Comparison of ENCODE assay signal across 29 cellular contexts in genomic region chr3:127404614-127405598, GRCh38.
A peak's percentile ranks its signal among the peaks of the same experiment; 100 is the strongest.
DNase-seq lines count a peak whose midpoint lies in the region; ATAC-seq and TF ChIP-seq lines count a peak whose summit lies in the region.
"Had no signal": no experiment of that assay in that cellular context is flagged by ENCODE, and none has a peak within 500 bp of the region (broad histone marks: within the 10 kb centered on the region; RNA-seq: fewer than 3 reads in every experiment).

No MANE protein-coding gene starts in this region.

- H3K27me3 ChIP-seq in neuronal stem cell (ENCODE audit: control insufficient read depth in 3 of 3, insufficient read depth in 3 of 3, low read depth in 1 of 3, low read length in 3 of 3) (no peaks in the 10 kb centered on the region), upper lobe of right lung (no peaks in the 10 kb centered on the region)

- no peak overlapping the region for H3K23ac ChIP-seq in neuronal stem cell (ENCODE audit: low read depth, low read length, poor library complexity)

- no peaks in the 10 kb centered on the region for H3K4me1 Mint-ChIP-seq in activated CD8-positive, alpha-beta memory T cell treated with anti-CD3 and anti-CD28 coated beads, Interleukin-2, amount 10 ng/mL, durations not matched to agents 7 days and 5 days
- H3K4me1 Mint-ChIP-seq in activated T-helper 1 cell treated with anti-CD3 and anti-CD28 coated beads, Interleukin-12 subunit alpha, Interleukin-12 subunit beta, Interleukin-2, Interleukin-4 antibody, amounts not matched to agents 30 ng/mL and 10 ng/mL and 1 ng/mL, durations not matched to agents 14 hours and 24 hours and 36 hours (ENCODE audit: low read depth): no peaks in the 10 kb centered on the region
- H3K4me1 Mint-ChIP-seq in T-cell: no peaks in the 10 kb centered on the region
- H3K4me1 Mint-ChIP-seq: activated CD4-positive, alpha-beta T cell treated with anti-CD3 and anti-CD28 coated beads, Interleukin-2, amount 10 ng/mL, durations not matched to agents 24 days and 14 days; CD4-positive, CD25-positive, alpha-beta regulatory T cell; naive B cell; stimulated activated memory B cell treated with anti-CD40 and anti-IgM and Interleukin-4, amounts not matched to agents 10 μg/mL and 1 μg/mL and 100 μg/mL, for 72 hours had no signal

- no peak overlapping the region for H3K4me2 ChIP-seq in neuronal stem cell (ENCODE audit: insufficient read depth, low read length, poor library complexity, severe bottlenecking)
- H3K4me2 ChIP-seq: KMS-11 had no signal

- TF ChIP-seq CTCF in coronary artery (IDR thresholded peaks at IDR 0.05) (no peak), upper lobe of right lung (IDR thresholded peaks at IDR 0.05) (no peak)

- H3K36me3 ChIP-seq in neuronal stem cell (replicated peaks in 1 of 2; ENCODE audit: control insufficient read depth in 2 of 2, insufficient read depth in 2 of 2, low read length in 2 of 2) (no peaks in the 10 kb centered on the region), upper lobe of right lung (no peaks in the 10 kb centered on the region)

- peak overlapping the region; percentile 39 for H2AFZ ChIP-seq in neuronal stem cell (ENCODE audit: low read length)

- POLR2A ChIA-PET in T-cell (lab: Charles Lee): no interaction called here

- no peaks in the 10 kb centered on the region for H3K79me1 ChIP-seq in neuronal stem cell (ENCODE audit: low read depth, low read length)

- whole genome bisulfite sequencing in neuronal stem cell (ENCODE audit: extremely low coverage in 2 of 2, insufficient read length in 2 of 2, insufficient replicate concordance in 1 of 2), 2 donors: no CpG with 5 or more reads among the region's 15 CpGs

- no peak overlapping the region for H3K4ac ChIP-seq in neuronal stem cell (ENCODE audit: low read length)

- H3K4me1 ChIP-seq in neuronal stem cell (ENCODE audit: control insufficient read depth in 2 of 2, insufficient read depth in 1 of 2, low read depth in 1 of 2, low read length in 2 of 2) (peaks cover 38 to 55% of the 10 kb centered on the region in 2 donors), upper lobe of right lung (no peaks in the 10 kb centered on the region)

- peaks cover 20% of the 10 kb centered on the region for H3K27me3 Mint-ChIP-seq in activated CD8-positive, alpha-beta memory T cell treated with anti-CD3 and anti-CD28 coated beads, Interleukin-2, amount 10 ng/mL, durations not matched to agents 7 days and 5 days
- H3K27me3 Mint-ChIP-seq in activated T-helper 1 cell treated with anti-CD3 and anti-CD28 coated beads, Interleukin-12 subunit alpha, Interleukin-12 subunit beta, Interleukin-2, Interleukin-4 antibody, amounts not matched to agents 30 ng/mL and 10 ng/mL and 1 ng/mL, durations not matched to agents 14 hours and 24 hours and 36 hours (ENCODE audit: insufficient read depth): peaks cover 4% of the 10 kb centered on the region
- peaks cover 18 to 19% of the 10 kb centered on the region in 2 donors for H3K27me3 Mint-ChIP-seq in T-cell

- CTCF ChIA-PET in activated CD8-positive, alpha-beta memory T cell treated with anti-CD3 and anti-CD28 coated beads, Interleukin-2, amount 10 ng/mL, durations not matched to agents 7 days and 5 days (lab: Charles Lee): no interaction called here
- CTCF ChIA-PET in T-cell (lab: Charles Lee): no interaction called here

- no peak overlapping the region for H2BK120ac ChIP-seq in neuronal stem cell (ENCODE audit: low read depth, low read length)

- H3K14ac ChIP-seq in neuronal stem cell (ENCODE audit: low read length): no peak overlapping the region

- no peak overlapping the region for H2BK15ac ChIP-seq in neuronal stem cell (ENCODE audit: low read length)

- H3K27ac ChIP-seq in coronary artery (no peak overlapping the region), neuronal stem cell (replicated peaks; ENCODE audit: low read length) (no peak overlapping the region), upper lobe of right lung (peak overlapping the region; percentile 17)
- H3K27ac ChIP-seq: KMS-11 had no signal

- H2AK5ac ChIP-seq in neuronal stem cell (ENCODE audit: low read depth, low read length): peak overlapping the region; percentile 56

- DNase-seq in activated CD8-positive, alpha-beta memory T cell treated with anti-CD3 and anti-CD28 coated beads for 24 hours: peak; percentile 49
- DNase-seq in activated CD8-positive, alpha-beta memory T cell treated with anti-CD3 and anti-CD28 coated beads, Interleukin-2, amount 10 ng/mL, durations not matched to agents 7 days and 5 days: no peak
- DNase-seq in coronary artery (ENCODE audit: low spot score) (peak; percentile 57), neuronal stem cell (ENCODE audit: low spot score) (no peak), upper lobe of right lung (peak; percentile 85), T-cell (no peak)
- no peak for DNase-seq in activated T-helper 1 cell treated with anti-CD3 and anti-CD28 coated beads, Interleukin-12 subunit alpha, Interleukin-12 subunit beta, Interleukin-2, Interleukin-4 antibody, amounts not matched to agents 30 ng/mL and 10 ng/mL and 1 ng/mL, durations not matched to agents 14 hours and 24 hours and 36 hours (ENCODE audit: low spot score)
- DNase-seq: activated CD4-positive, alpha-beta T cell treated with anti-CD3 and anti-CD28 coated beads, Interleukin-2, amount 10 ng/mL, durations not matched to agents 24 days and 14 days; activated T-cell treated with anti-CD3 and anti-CD28 coated beads, Interleukin-2, amount 50 U/mL, for 24 hours; CD4-positive, CD25-positive, alpha-beta regulatory T cell; central memory CD4-positive, alpha-beta T cell; EL; left ventricle myocardium superior; midbrain; MM.1S; naive B cell; NCI-H1417 treated with DMSO at 0.1 percent for 48 hours; NCI-H345; NCI-H69; occipital lobe; SIG-M5; substantia nigra; SW 1271; T-helper 9 cell had no signal

- no peak overlapping the region for H3K4me3 ChIP-seq in coronary artery
- H3K4me3 ChIP-seq in neuronal stem cell (ENCODE audit: low read length in 2 of 2): no peak overlapping the region
- H3K4me3 ChIP-seq in upper lobe of right lung: no peak overlapping the region

- H2BK12ac ChIP-seq in neuronal stem cell (ENCODE audit: low read length): no peak overlapping the region

- H3K4me3 Mint-ChIP-seq in activated CD8-positive, alpha-beta memory T cell treated with anti-CD3 and anti-CD28 coated beads, Interleukin-2, amount 10 ng/mL, durations not matched to agents 7 days and 5 days: no peak overlapping the region
- no peak overlapping the region for H3K4me3 Mint-ChIP-seq in activated T-helper 1 cell treated with anti-CD3 and anti-CD28 coated beads, Interleukin-12 subunit alpha, Interleukin-12 subunit beta, Interleukin-2, Interleukin-4 antibody, amounts not matched to agents 30 ng/mL and 10 ng/mL and 1 ng/mL, durations not matched to agents 14 hours and 24 hours and 36 hours
- no peak overlapping the region for H3K4me3 Mint-ChIP-seq in T-cell
- H3K4me3 Mint-ChIP-seq: activated CD4-positive, alpha-beta T cell treated with anti-CD3 and anti-CD28 coated beads, Interleukin-2, amount 10 ng/mL, durations not matched to agents 24 days and 14 days; activated T-cell treated with anti-CD3 and anti-CD28 coated beads, Interleukin-2, amount 50 U/mL, for 24 hours; CD4-positive, CD25-positive, alpha-beta regulatory T cell; naive B cell; stimulated activated memory B cell treated with anti-CD40 and anti-IgM and Interleukin-4, amounts not matched to agents 10 μg/mL and 1 μg/mL and 100 μg/mL, for 72 hours had no signal

- H4K91ac ChIP-seq in neuronal stem cell (ENCODE audit: low read depth, low read length, poor library complexity): no peak overlapping the region

- intact Hi-C loops in upper lobe of right lung (cut with DNase I): no loop called here
- intact Hi-C loops in activated T-helper 1 cell treated with anti-CD3 and anti-CD28 coated beads, Interleukin-12 subunit alpha, Interleukin-12 subunit beta, Interleukin-2, Interleukin-4 antibody, amounts not matched to agents 30 ng/mL and 10 ng/mL and 1 ng/mL, durations not matched to agents 14 hours and 24 hours and 36 hours (cut with micrococcal nuclease): no loop called here

- no peaks in the 10 kb centered on the region for H3K9me3 Mint-ChIP-seq in activated CD8-positive, alpha-beta memory T cell treated with anti-CD3 and anti-CD28 coated beads, Interleukin-2, amount 10 ng/mL, durations not matched to agents 7 days and 5 days (ENCODE audit: low read depth)
- H3K9me3 Mint-ChIP-seq in activated T-helper 1 cell treated with anti-CD3 and anti-CD28 coated beads, Interleukin-12 subunit alpha, Interleukin-12 subunit beta, Interleukin-2, Interleukin-4 antibody, amounts not matched to agents 30 ng/mL and 10 ng/mL and 1 ng/mL, durations not matched to agents 14 hours and 24 hours and 36 hours: no peaks in the 10 kb centered on the region
- H3K9me3 Mint-ChIP-seq in T-cell: no peaks in the 10 kb centered on the region
- H3K9me3 Mint-ChIP-seq: activated CD4-positive, alpha-beta T cell treated with anti-CD3 and anti-CD28 coated beads, Interleukin-2, amount 10 ng/mL, durations not matched to agents 24 days and 14 days; activated T-cell treated with anti-CD3 and anti-CD28 coated beads, Interleukin-2, amount 50 U/mL, for 24 hours; stimulated activated memory B cell treated with anti-CD40 and anti-IgM and Interleukin-4, amounts not matched to agents 10 μg/mL and 1 μg/mL and 100 μg/mL, for 72 hours had no signal

- peaks cover 0 to 3% of the 10 kb centered on the region in 2 donors for H3K9me3 ChIP-seq in neuronal stem cell (replicated peaks in 1 of 2; ENCODE audit: control insufficient read depth in 2 of 2, insufficient read depth in 1 of 2, low read depth in 1 of 2, low read length in 2 of 2)
- no peaks in the 10 kb centered on the region for H3K9me3 ChIP-seq in upper lobe of right lung

- no peak overlapping the region for H2BK5ac ChIP-seq in neuronal stem cell (ENCODE audit: low read length)

- no peaks in the 10 kb centered on the region for H3K36me3 Mint-ChIP-seq in activated CD8-positive, alpha-beta memory T cell treated with anti-CD3 and anti-CD28 coated beads, Interleukin-2, amount 10 ng/mL, durations not matched to agents 7 days and 5 days
- no peaks in the 10 kb centered on the region for H3K36me3 Mint-ChIP-seq in activated T-helper 1 cell treated with anti-CD3 and anti-CD28 coated beads, Interleukin-12 subunit alpha, Interleukin-12 subunit beta, Interleukin-2, Interleukin-4 antibody, amounts not matched to agents 30 ng/mL and 10 ng/mL and 1 ng/mL, durations not matched to agents 14 hours and 24 hours and 36 hours (ENCODE audit: low read depth)
- no peaks in the 10 kb centered on the region for H3K36me3 Mint-ChIP-seq in T-cell
- H3K36me3 Mint-ChIP-seq: CD4-positive, CD25-positive, alpha-beta regulatory T cell; naive B cell; stimulated activated memory B cell treated with anti-CD40 and anti-IgM and Interleukin-4, amounts not matched to agents 10 μg/mL and 1 μg/mL and 100 μg/mL, for 72 hours had no signal

- no peak overlapping the region for H3K9ac ChIP-seq in neuronal stem cell (ENCODE audit: low read depth, low read length, poor library complexity)
- H3K9ac ChIP-seq: KMS-11 had no signal

- H3K27ac Mint-ChIP-seq in activated CD8-positive, alpha-beta memory T cell treated with anti-CD3 and anti-CD28 coated beads, Interleukin-2, amount 10 ng/mL, durations not matched to agents 7 days and 5 days: no peak overlapping the region
- H3K27ac Mint-ChIP-seq in activated T-helper 1 cell treated with anti-CD3 and anti-CD28 coated beads, Interleukin-12 subunit alpha, Interleukin-12 subunit beta, Interleukin-2, Interleukin-4 antibody, amounts not matched to agents 30 ng/mL and 10 ng/mL and 1 ng/mL, durations not matched to agents 14 hours and 24 hours and 36 hours: no peak overlapping the region
- no peak overlapping the region for H3K27ac Mint-ChIP-seq in T-cell
- H3K27ac Mint-ChIP-seq: activated CD4-positive, alpha-beta T cell treated with anti-CD3 and anti-CD28 coated beads, Interleukin-2, amount 10 ng/mL, durations not matched to agents 24 days and 14 days; activated T-cell treated with anti-CD3 and anti-CD28 coated beads, Interleukin-2, amount 50 U/mL, for 24 hours; CD4-positive, CD25-positive, alpha-beta regulatory T cell; naive B cell; stimulated activated memory B cell treated with anti-CD40 and anti-IgM and Interleukin-4, amounts not matched to agents 10 μg/mL and 1 μg/mL and 100 μg/mL, for 72 hours had no signal

- H4K8ac ChIP-seq in neuronal stem cell (ENCODE audit: low read depth, low read length): no peak overlapping the region

- H3K18ac ChIP-seq in neuronal stem cell (ENCODE audit: low read length): peak overlapping the region; percentile 69

- no peak for ATAC-seq in activated CD8-positive, alpha-beta memory T cell treated with anti-CD3 and anti-CD28 coated beads, Interleukin-2, amount 10 ng/mL, durations not matched to agents 7 days and 5 days
- ATAC-seq in upper lobe of right lung: peak; percentile 91
- ATAC-seq in T-cell (replicated peaks in 1 of 4): no peak
- ATAC-seq in GM21737 (IDR thresholded peaks at IDR 0.05; ENCODE audit: unreplicated experiment): no peak
- ATAC-seq: esophagus mucosa; HCT116; left ventricle myocardium superior; stimulated activated memory B cell treated with anti-CD40 and anti-IgM and Interleukin-4, amounts not matched to agents 10 μg/mL and 1 μg/mL and 100 μg/mL, for 72 hours had no signal

Comparison
In these comparisons a context has a peak if more than half of its experiments do, and no peak if none do; other contexts are left out.
1. DNase-seq: peak in activated CD8-positive, alpha-beta memory T cell treated with anti-CD3 and anti-CD28 coated beads for 24 hours (single experiment), coronary artery (single experiment) and upper lobe of right lung (single experiment); none in activated CD8-positive, alpha-beta memory T cell treated with anti-CD3 and anti-CD28 coated beads, Interleukin-2, amount 10 ng/mL, durations not matched to agents 7 days and 5 days (single experiment), neuronal stem cell (single experiment), activated T-helper 1 cell treated with anti-CD3 and anti-CD28 coated beads, Interleukin-12 subunit alpha, Interleukin-12 subunit beta, Interleukin-2, Interleukin-4 antibody, amounts not matched to agents 30 ng/mL and 10 ng/mL and 1 ng/mL, durations not matched to agents 14 hours and 24 hours and 36 hours (single experiment) and T-cell (0 of 34).